ENCODE assay signal across 1 cellular context in the genomic region with DNA sequence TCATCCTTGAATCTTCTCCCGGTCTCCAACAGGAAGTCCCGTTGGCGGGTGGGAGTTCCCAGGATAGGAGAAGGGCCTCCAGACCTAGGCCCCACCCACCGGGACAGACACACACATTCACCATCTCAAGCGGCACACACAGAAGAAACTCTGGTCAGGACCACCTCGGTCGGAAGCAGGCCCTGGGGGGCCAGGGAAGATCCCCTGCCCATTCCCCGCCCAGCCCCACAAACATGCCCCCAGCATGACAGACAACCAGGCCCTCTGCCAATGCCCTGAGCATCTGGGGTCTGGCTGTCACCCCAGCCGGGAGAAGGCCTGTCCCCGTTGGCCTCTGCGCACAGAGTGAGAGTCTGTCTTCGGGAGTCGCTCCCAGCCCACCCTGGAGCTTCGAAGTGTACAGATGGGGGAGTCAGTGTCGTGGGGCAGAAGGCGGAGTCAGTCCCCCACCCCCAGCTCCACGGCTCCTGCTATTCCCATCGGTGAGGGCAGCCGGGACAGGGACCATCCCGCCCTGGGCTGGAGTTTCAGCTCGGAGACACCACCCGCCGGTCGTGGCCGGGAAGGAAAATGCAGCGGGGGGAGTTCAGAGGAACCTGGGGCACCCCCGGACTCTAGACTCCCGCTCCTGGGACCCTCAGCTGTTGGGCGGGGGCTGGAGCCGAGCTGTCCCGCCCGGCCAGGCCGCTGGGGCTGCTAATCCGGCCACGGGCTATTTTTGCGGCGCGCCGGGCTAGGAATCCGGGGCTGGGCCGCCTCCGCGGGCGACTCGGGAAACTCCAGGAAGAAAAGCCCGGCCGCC.
A peak's percentile ranks its signal among the peaks of the same experiment; 100 is the strongest.
TF ChIP-seq lines count a peak whose summit lies in the region.

No MANE protein-coding gene starts in this region.

TF ChIP-seq in HEK293, 187 proteins besides CTCF, POLR2A, EP300 and RAD21 (continued from another document and continues in another):
- TF ChIP-seq, protein P1, sequence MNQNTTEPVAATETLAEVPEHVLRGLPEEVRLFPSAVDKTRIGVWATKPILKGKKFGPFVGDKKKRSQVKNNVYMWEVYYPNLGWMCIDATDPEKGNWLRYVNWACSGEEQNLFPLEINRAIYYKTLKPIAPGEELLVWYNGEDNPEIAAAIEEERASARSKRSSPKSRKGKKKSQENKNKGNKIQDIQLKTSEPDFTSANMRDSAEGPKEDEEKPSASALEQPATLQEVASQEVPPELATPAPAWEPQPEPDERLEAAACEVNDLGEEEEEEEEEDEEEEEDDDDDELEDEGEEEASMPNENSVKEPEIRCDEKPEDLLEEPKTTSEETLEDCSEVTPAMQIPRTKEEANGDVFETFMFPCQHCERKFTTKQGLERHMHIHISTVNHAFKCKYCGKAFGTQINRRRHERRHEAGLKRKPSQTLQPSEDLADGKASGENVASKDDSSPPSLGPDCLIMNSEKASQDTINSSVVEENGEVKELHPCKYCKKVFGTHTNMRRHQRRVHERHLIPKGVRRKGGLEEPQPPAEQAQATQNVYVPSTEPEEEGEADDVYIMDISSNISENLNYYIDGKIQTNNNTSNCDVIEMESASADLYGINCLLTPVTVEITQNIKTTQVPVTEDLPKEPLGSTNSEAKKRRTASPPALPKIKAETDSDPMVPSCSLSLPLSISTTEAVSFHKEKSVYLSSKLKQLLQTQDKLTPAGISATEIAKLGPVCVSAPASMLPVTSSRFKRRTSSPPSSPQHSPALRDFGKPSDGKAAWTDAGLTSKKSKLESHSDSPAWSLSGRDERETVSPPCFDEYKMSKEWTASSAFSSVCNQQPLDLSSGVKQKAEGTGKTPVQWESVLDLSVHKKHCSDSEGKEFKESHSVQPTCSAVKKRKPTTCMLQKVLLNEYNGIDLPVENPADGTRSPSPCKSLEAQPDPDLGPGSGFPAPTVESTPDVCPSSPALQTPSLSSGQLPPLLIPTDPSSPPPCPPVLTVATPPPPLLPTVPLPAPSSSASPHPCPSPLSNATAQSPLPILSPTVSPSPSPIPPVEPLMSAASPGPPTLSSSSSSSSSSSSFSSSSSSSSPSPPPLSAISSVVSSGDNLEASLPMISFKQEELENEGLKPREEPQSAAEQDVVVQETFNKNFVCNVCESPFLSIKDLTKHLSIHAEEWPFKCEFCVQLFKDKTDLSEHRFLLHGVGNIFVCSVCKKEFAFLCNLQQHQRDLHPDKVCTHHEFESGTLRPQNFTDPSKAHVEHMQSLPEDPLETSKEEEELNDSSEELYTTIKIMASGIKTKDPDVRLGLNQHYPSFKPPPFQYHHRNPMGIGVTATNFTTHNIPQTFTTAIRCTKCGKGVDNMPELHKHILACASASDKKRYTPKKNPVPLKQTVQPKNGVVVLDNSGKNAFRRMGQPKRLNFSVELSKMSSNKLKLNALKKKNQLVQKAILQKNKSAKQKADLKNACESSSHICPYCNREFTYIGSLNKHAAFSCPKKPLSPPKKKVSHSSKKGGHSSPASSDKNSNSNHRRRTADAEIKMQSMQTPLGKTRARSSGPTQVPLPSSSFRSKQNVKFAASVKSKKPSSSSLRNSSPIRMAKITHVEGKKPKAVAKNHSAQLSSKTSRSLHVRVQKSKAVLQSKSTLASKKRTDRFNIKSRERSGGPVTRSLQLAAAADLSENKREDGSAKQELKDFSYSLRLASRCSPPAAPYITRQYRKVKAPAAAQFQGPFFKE (tag by site-specific recombination; IDR thresholded peaks at IDR 0.05; ENCODE audit: borderline replicate concordance) = no peak
- TF ChIP-seq ZNF510 (tag by site-specific recombination; IDR thresholded peaks at IDR 0.05; ENCODE audit: insufficient replicate concordance) = no peak
- no peak for TF ChIP-seq ZNF155 (tag by site-specific recombination; IDR thresholded peaks at IDR 0.05)
- TF ChIP-seq ZNF169 (tag by site-specific recombination; IDR thresholded peaks at IDR 0.05) = no peak
- TF ChIP-seq GLIS1 (tag by site-specific recombination; IDR thresholded peaks at IDR 0.05) = peak; percentile 99
- TF ChIP-seq ZNF341 (tag by site-specific recombination; IDR thresholded peaks at IDR 0.05; ENCODE audit: low read depth) = peak; percentile 65
- no peak for TF ChIP-seq ZNF624 (tag by site-specific recombination; IDR thresholded peaks at IDR 0.05)
- TF ChIP-seq ZXDB (tag by site-specific recombination; IDR thresholded peaks at IDR 0.05) = 0 out of 2 replicates have a peak, but pooled peaks have one; percentile 13
- TF ChIP-seq SP7 (tag by site-specific recombination; IDR thresholded peaks at IDR 0.05) = peak; percentile 45; the same call in 1 of the 2 replicates
- TF ChIP-seq, protein P2, sequence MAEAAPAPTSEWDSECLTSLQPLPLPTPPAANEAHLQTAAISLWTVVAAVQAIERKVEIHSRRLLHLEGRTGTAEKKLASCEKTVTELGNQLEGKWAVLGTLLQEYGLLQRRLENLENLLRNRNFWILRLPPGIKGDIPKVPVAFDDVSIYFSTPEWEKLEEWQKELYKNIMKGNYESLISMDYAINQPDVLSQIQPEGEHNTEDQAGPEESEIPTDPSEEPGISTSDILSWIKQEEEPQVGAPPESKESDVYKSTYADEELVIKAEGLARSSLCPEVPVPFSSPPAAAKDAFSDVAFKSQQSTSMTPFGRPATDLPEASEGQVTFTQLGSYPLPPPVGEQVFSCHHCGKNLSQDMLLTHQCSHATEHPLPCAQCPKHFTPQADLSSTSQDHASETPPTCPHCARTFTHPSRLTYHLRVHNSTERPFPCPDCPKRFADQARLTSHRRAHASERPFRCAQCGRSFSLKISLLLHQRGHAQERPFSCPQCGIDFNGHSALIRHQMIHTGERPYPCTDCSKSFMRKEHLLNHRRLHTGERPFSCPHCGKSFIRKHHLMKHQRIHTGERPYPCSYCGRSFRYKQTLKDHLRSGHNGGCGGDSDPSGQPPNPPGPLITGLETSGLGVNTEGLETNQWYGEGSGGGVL (tag by site-specific recombination; IDR thresholded peaks at IDR 0.05) = peak; percentile 34; the same call in 1 of the 2 replicates
- no peak for TF ChIP-seq ZNF610 (tag by site-specific recombination; IDR thresholded peaks at IDR 0.05; ENCODE audit: borderline replicate concordance)
- TF ChIP-seq, protein P3, sequence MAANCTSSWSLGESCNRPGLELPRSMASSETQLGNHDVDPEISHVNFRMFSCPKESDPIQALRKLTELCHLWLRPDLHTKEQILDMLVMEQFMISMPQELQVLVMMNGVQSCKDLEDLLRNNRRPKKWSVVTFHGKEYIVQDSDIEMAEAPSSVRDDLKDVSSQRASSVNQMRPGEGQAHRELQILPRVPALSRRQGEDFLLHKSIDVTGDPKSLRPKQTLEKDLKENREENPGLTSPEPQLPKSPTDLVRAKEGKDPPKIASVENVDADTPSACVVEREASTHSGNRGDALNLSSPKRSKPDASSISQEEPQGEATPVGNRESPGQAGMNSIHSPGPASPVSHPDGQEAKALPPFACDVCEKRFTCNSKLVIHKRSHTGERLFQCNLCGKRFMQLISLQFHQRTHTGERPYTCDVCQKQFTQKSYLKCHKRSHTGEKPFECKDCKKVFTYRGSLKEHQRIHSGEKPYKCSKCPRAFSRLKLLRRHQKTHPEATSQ (tag by site-specific recombination; IDR thresholded peaks at IDR 0.05) = no peak
- TF ChIP-seq ZNF2 (tag by site-specific recombination; IDR thresholded peaks at IDR 0.05) = peak; percentile 37; the same call in 1 of the 2 replicates
- TF ChIP-seq SP3 (tag by site-specific recombination; IDR thresholded peaks at IDR 0.05) = peak; percentile 53
- peak; percentile 91 for TF ChIP-seq GLIS2 (tag by site-specific recombination; IDR thresholded peaks at IDR 0.05)
- no peak for TF ChIP-seq ZNF548 (tag by site-specific recombination; IDR thresholded peaks at IDR 0.05)
- TF ChIP-seq KLF10 (tag by site-specific recombination; IDR thresholded peaks at IDR 0.05) = peak; percentile 50; the same call in 1 of the 2 replicates
- peak; percentile 58 for TF ChIP-seq ZNF76 (tag by site-specific recombination; IDR thresholded peaks at IDR 0.05; ENCODE audit: borderline replicate concordance, low read depth)
- TF ChIP-seq KLF9 (tag by site-specific recombination; IDR thresholded peaks at IDR 0.05; ENCODE audit: low read depth) = 0 out of 2 replicates have a peak, but pooled peaks have one; percentile 36
- TF ChIP-seq, protein P4, sequence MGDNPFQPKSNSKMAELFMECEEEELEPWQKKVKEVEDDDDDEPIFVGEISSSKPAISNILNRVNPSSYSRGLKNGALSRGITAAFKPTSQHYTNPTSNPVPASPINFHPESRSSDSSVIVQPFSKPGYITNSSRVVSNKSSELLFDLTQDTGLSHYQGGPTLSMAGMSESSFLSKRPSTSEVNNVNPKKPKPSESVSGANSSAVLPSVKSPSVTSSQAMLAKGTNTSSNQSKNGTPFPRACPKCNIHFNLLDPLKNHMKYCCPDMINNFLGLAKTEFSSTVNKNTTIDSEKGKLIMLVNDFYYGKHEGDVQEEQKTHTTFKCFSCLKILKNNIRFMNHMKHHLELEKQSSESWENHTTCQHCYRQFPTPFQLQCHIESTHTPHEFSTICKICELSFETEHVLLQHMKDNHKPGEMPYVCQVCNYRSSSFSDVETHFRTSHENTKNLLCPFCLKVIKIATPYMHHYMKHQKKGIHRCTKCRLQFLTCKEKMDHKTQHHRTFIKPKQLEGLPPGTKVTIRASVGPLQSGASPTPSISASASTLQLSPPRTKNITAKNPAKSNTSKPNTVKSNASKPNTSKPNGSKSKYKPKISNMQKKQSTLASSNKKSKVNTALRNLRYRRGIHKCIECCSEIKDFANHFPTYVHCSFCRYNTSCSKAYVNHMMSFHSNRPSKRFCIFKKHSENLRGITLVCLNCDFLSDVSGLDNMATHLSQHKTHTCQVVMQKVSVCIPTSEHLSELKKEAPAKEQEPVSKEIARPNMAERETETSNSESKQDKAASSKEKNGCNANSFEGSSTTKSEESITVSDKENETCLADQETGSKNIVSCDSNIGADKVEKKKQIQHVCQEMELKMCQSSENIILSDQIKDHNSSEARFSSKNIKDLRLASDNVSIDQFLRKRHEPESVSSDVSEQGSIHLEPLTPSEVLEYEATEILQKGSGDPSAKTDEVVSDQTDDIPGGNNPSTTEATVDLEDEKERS (tag by site-specific recombination; IDR thresholded peaks at IDR 0.05) = no peak
- TF ChIP-seq, protein P5, sequence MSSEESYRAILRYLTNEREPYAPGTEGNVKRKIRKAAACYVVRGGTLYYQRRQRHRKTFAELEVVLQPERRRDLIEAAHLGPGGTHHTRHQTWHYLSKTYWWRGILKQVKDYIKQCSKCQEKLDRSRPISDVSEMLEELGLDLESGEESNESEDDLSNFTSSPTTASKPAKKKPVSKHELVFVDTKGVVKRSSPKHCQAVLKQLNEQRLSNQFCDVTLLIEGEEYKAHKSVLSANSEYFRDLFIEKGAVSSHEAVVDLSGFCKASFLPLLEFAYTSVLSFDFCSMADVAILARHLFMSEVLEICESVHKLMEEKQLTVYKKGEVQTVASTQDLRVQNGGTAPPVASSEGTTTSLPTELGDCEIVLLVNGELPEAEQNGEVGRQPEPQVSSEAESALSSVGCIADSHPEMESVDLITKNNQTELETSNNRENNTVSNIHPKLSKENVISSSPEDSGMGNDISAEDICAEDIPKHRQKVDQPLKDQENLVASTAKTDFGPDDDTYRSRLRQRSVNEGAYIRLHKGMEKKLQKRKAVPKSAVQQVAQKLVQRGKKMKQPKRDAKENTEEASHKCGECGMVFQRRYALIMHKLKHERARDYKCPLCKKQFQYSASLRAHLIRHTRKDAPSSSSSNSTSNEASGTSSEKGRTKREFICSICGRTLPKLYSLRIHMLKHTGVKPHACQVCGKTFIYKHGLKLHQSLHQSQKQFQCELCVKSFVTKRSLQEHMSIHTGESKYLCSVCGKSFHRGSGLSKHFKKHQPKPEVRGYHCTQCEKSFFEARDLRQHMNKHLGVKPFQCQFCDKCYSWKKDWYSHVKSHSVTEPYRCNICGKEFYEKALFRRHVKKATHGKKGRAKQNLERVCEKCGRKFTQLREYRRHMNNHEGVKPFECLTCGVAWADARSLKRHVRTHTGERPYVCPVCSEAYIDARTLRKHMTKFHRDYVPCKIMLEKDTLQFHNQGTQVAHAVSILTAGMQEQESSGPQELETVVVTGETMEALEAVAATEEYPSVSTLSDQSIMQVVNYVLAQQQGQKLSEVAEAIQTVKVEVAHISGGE (tag by site-specific recombination; conservative IDR thresholded peaks at IDR 0.05; ENCODE audit: low read depth) = no peak; the same call in 1 of the 2 replicates
- no peak for TF ChIP-seq ZNF248 (tag by site-specific recombination; IDR thresholded peaks at IDR 0.05)
- TF ChIP-seq, protein P6, sequence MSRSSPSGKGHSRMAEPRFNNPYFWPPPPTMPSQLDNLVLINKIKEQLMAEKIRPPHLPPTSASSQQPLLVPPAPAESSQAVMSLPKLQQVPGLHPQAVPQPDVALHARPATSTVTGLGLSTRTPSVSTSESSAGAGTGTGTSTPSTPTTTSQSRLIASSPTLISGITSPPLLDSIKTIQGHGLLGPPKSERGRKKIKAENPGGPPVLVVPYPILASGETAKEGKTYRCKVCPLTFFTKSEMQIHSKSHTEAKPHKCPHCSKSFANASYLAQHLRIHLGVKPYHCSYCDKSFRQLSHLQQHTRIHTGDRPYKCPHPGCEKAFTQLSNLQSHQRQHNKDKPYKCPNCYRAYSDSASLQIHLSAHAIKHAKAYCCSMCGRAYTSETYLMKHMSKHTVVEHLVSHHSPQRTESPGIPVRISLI (tag by site-specific recombination; IDR thresholded peaks at IDR 0.05) = no peak
- no peak for TF ChIP-seq OSR2 (tag by site-specific recombination; IDR thresholded peaks at IDR 0.05)
- no peak for TF ChIP-seq ZEB2 (tag by site-specific recombination; IDR thresholded peaks at IDR 0.05)
- peak; percentile 80 for TF ChIP-seq ZBTB20 (tag by site-specific recombination; IDR thresholded peaks at IDR 0.05)
- TF ChIP-seq, protein P7, sequence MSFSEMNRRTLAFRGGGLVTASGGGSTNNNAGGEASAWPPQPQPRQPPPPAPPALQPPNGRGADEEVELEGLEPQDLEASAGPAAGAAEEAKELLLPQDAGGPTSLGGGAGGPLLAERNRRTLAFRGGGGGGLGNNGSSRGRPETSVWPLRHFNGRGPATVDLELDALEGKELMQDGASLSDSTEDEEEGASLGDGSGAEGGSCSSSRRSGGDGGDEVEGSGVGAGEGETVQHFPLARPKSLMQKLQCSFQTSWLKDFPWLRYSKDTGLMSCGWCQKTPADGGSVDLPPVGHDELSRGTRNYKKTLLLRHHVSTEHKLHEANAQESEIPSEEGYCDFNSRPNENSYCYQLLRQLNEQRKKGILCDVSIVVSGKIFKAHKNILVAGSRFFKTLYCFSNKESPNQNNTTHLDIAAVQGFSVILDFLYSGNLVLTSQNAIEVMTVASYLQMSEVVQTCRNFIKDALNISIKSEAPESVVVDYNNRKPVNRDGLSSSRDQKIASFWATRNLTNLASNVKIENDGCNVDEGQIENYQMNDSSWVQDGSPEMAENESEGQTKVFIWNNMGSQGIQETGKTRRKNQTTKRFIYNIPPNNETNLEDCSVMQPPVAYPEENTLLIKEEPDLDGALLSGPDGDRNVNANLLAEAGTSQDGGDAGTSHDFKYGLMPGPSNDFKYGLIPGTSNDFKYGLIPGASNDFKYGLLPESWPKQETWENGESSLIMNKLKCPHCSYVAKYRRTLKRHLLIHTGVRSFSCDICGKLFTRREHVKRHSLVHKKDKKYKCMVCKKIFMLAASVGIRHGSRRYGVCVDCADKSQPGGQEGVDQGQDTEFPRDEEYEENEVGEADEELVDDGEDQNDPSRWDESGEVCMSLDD (tag by site-specific recombination; IDR thresholded peaks at IDR 0.05) = no peak
- no peak for TF ChIP-seq MYNN (tag by site-specific recombination; IDR thresholded peaks at IDR 0.05; ENCODE audit: borderline replicate concordance)
- TF ChIP-seq, protein P8, sequence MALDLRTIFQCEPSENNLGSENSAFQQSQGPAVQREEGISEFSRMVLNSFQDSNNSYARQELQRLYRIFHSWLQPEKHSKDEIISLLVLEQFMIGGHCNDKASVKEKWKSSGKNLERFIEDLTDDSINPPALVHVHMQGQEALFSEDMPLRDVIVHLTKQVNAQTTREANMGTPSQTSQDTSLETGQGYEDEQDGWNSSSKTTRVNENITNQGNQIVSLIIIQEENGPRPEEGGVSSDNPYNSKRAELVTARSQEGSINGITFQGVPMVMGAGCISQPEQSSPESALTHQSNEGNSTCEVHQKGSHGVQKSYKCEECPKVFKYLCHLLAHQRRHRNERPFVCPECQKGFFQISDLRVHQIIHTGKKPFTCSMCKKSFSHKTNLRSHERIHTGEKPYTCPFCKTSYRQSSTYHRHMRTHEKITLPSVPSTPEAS (tag by site-specific recombination; IDR thresholded peaks at IDR 0.05) = peak; percentile 63; the same call in 1 of the 2 replicates
